24 cellular contexts compared by ENCODE assay signal in genomic region chr1:169360415-169360814, GRCh38. TPM values are rescaled to one million over a fixed set of nuclear protein-coding genes. Genes with fewer than 3 reads are reported as not detected.
DNase-seq lines count a peak whose midpoint lies in the region; FAIRE-seq and TF ChIP-seq lines count a peak whose summit lies in the region.
"Had no signal": no experiment of that assay in that cellular context is flagged by ENCODE, and none has a peak within 500 bp of the region (broad histone marks: within the 10 kb centered on the region; RNA-seq: fewer than 3 reads in every experiment).

No MANE protein-coding gene starts in this region.

- no peak overlapping the region for H3K4me3 Mint-ChIP-seq in activated CD4-positive, alpha-beta T cell treated with anti-CD3 and anti-CD28 coated beads, Interleukin-2, amount 10 ng/mL, durations not matched to agents 24 days and 14 days
- H3K4me3 Mint-ChIP-seq in astrocyte (ENCODE audit: unreplicated experiment) (no peak overlapping the region), neural crest cell (no peak overlapping the region)
- H3K4me3 Mint-ChIP-seq: CD4-positive, alpha-beta T cell had no signal

- H3K4me1 Mint-ChIP-seq in activated CD4-positive, alpha-beta T cell treated with anti-CD3 and anti-CD28 coated beads, Interleukin-2, amount 10 ng/mL, durations not matched to agents 24 days and 14 days, result peaks cover 28% of the 10 kb centered on the region
- peaks cover 23% of the 10 kb centered on the region for H3K4me1 Mint-ChIP-seq in astrocyte (ENCODE audit: low read depth, unreplicated experiment)
- peaks cover 9% of the 10 kb centered on the region for H3K4me1 Mint-ChIP-seq in neural crest cell

- no peak for TF ChIP-seq CTCF in astrocyte (IDR thresholded peaks at IDR 0.05; ENCODE audit: insufficient read depth, low read depth, low read length)
- no peak for TF ChIP-seq CTCF in neural crest cell (conservative IDR thresholded peaks at IDR 0.05)

- H3K27me3 ChIP-seq in astrocyte (ENCODE audit: insufficient read depth, low read length), result no peaks in the 10 kb centered on the region
- H3K27me3 ChIP-seq: BLaER1 treated with 17β-estradiol and CSF1 and Interleukin-3, amounts not matched to agents 10 nM and 100 nM; MG63; SJCRH30 had no signal

- no peak overlapping the region for H3K4me2 ChIP-seq in astrocyte (ENCODE audit: low read length)
- H3K4me2 ChIP-seq: A549; BLaER1 treated with 17β-estradiol and CSF1 and Interleukin-3, amounts not matched to agents 10 nM and 100 nM had no signal

- peak; percentile 53 for DNase-seq in activated CD4-positive, alpha-beta T cell treated with anti-CD3 and anti-CD28 coated beads, Interleukin-2, amount 10 ng/mL, durations not matched to agents 24 days and 14 days
- no peak for DNase-seq in activated CD4-positive, alpha-beta T cell treated with anti-CD3 and anti-CD28 coated beads for 4 hours
- DNase-seq in NCI-H69 (lab: John Stamatoyannopoulos, UW) (peak; percentile 9), astrocyte (ENCODE audit: low read depth) (no peak), neural crest cell (ENCODE audit: low read depth, low spot score) (no peak), GM12892 (ENCODE audit: insufficient read length) (no peak), NCI-H2196 treated with DMSO at 0.1 percent for 48 hours (lab: John Stamatoyannopoulos, UW; ENCODE audit: unreplicated experiment) (no peak)
- DNase-seq: AML-193; CD4-positive, alpha-beta T cell; COR-L47; DMS79; H7; KBM-7; MG63; NCI-H1417; NCI-H1694; NCI-H2029 treated with DMSO at 0.1 percent for 48 hours; NCI-H526; SJCRH30; T-helper 2 cell had no signal

- no peak overlapping the region for H3K4me3 ChIP-seq in astrocyte (ENCODE audit: insufficient read depth, low read depth, low read length)
- H3K4me3 ChIP-seq: A549; BLaER1 treated with 17β-estradiol and CSF1 and Interleukin-3, amounts not matched to agents 10 nM and 100 nM; MG63; SJCRH30 had no signal

- H3K4me1 ChIP-seq in astrocyte (ENCODE audit: insufficient read depth, low read length), result peaks cover 20% of the 10 kb centered on the region
- H3K4me1 ChIP-seq: SJCRH30 had no signal

- TF ChIP-seq POLR2A in GM12892 (IDR thresholded peaks at IDR 0.05; ENCODE audit: low read depth, low read length), result no peak

- no peaks in the 10 kb centered on the region for H3K27me3 Mint-ChIP-seq in activated CD4-positive, alpha-beta T cell treated with anti-CD3 and anti-CD28 coated beads, Interleukin-2, amount 10 ng/mL, durations not matched to agents 24 days and 14 days
- H3K27me3 Mint-ChIP-seq in astrocyte (ENCODE audit: low read depth, unreplicated experiment), result no peaks in the 10 kb centered on the region
- H3K27me3 Mint-ChIP-seq in neural crest cell (ENCODE audit: low read depth), result no peaks in the 10 kb centered on the region
- H3K27me3 Mint-ChIP-seq: CD4-positive, alpha-beta T cell had no signal

- H3K36me3 ChIP-seq in astrocyte (ENCODE audit: insufficient read depth, low read length), result no peaks in the 10 kb centered on the region
- H3K36me3 ChIP-seq: SJCRH30 had no signal

- FAIRE-seq in astrocyte (lab: Jason Lieb, UNC) (no peak), GM12892 (lab: Jason Lieb, UNC) (no peak)
- FAIRE-seq: A549, GM18507, RCC 7860 had no signal

- H3K36me3 Mint-ChIP-seq in activated CD4-positive, alpha-beta T cell treated with anti-CD3 and anti-CD28 coated beads, Interleukin-2, amount 10 ng/mL, durations not matched to agents 24 days and 14 days (ENCODE audit: low read depth), result peaks cover 11% of the 10 kb centered on the region
- peaks cover 1% of the 10 kb centered on the region for H3K36me3 Mint-ChIP-seq in astrocyte (ENCODE audit: low read depth, unreplicated experiment)
- H3K36me3 Mint-ChIP-seq in neural crest cell (ENCODE audit: low read depth), result peaks cover 9% of the 10 kb centered on the region

- no peaks in the 10 kb centered on the region for H3K9me3 ChIP-seq in astrocyte (ENCODE audit: insufficient read depth, low read depth, low read length)

- no peaks in the 10 kb centered on the region for H4K20me1 ChIP-seq in astrocyte (ENCODE audit: insufficient read depth, low read length)
- H4K20me1 ChIP-seq: BLaER1 treated with 17β-estradiol and CSF1 and Interleukin-3, amounts not matched to agents 10 nM and 100 nM had no signal

- peaks cover 6% of the 10 kb centered on the region for H3K9me3 Mint-ChIP-seq in activated CD4-positive, alpha-beta T cell treated with anti-CD3 and anti-CD28 coated beads, Interleukin-2, amount 10 ng/mL, durations not matched to agents 24 days and 14 days
- H3K9me3 Mint-ChIP-seq in astrocyte (ENCODE audit: unreplicated experiment) (no peaks in the 10 kb centered on the region), neural crest cell (peaks cover 6% of the 10 kb centered on the region)
- H3K9me3 Mint-ChIP-seq: CD4-positive, alpha-beta T cell had no signal

- peaks cover 36% of the 10 kb centered on the region for H3K79me2 ChIP-seq in astrocyte (ENCODE audit: insufficient read depth, low read length)

- H3K27ac Mint-ChIP-seq in activated CD4-positive, alpha-beta T cell treated with anti-CD3 and anti-CD28 coated beads, Interleukin-2, amount 10 ng/mL, durations not matched to agents 24 days and 14 days, result no peak overlapping the region
- H3K27ac Mint-ChIP-seq in astrocyte (ENCODE audit: unreplicated experiment) (peak overlapping the region; percentile 2), neural crest cell (ENCODE audit: unreplicated experiment) (peak overlapping the region; percentile 9)
- H3K27ac Mint-ChIP-seq: CD4-positive, alpha-beta T cell had no signal

- no peak overlapping the region for H3K27ac ChIP-seq in astrocyte (ENCODE audit: low read depth, low read length)
- H3K27ac ChIP-seq: A549; BLaER1 treated with 17β-estradiol and CSF1 and Interleukin-3, amounts not matched to agents 10 nM and 100 nM; SJCRH30 had no signal

- no peak overlapping the region for H3K9ac ChIP-seq in astrocyte (ENCODE audit: low read length)
- H3K9ac ChIP-seq: BLaER1 treated with 17β-estradiol and CSF1 and Interleukin-3, amounts not matched to agents 10 nM and 100 nM had no signal

- intact Hi-C loops in activated CD4-positive, alpha-beta T cell treated with anti-CD3 and anti-CD28 coated beads, Interleukin-2, amount 10 ng/mL, durations not matched to agents 24 days and 14 days (cut with micrococcal nuclease), result loop anchor here (10.0 kb wide), 2 partner anchors 896 to 956 kb away; no protein-coding TSS in a partner anchor

- no peak overlapping the region for H2AFZ ChIP-seq in astrocyte (ENCODE audit: low read depth, low read length)

RNA-seq across cellular contexts. Expression of gene NME7, which starts 7.2 kb away (rescaled TPM):
- 10.6 and 13.8 TPM in 2 replicates for total RNA-seq in activated CD4-positive, alpha-beta T cell treated with anti-CD3 and anti-CD28 coated beads, Interleukin-2, amount 10 ng/mL, durations not matched to agents 24 days and 14 days
- total RNA-seq in astrocyte, result 21.2 and 30.8 TPM in 2 replicates
- 25.7 and 28.6 TPM in 2 replicates for total RNA-seq in neural crest cell
- polyA plus RNA-seq in GM12892 (2012; ENCODE audit: missing spikeins), result 21.9 TPM

RNA-seq across cellular contexts. Expression of gene BLZF1, which starts 7.6 kb away (rescaled TPM):
- 11.2 and 11.3 TPM in 2 replicates for total RNA-seq in activated CD4-positive, alpha-beta T cell treated with anti-CD3 and anti-CD28 coated beads, Interleukin-2, amount 10 ng/mL, durations not matched to agents 24 days and 14 days
- total RNA-seq in astrocyte (52.0 and 55.1 TPM in 2 replicates), neural crest cell (14.2 and 14.7 TPM in 2 replicates)
- 8.3 TPM for polyA plus RNA-seq in GM12892 (2012; ENCODE audit: missing spikeins)

Comparison
In these comparisons a context has a peak if more than half of its experiments do, and no peak if none do; other contexts are left out.
1. DNase-seq: peak in activated CD4-positive, alpha-beta T cell treated with anti-CD3 and anti-CD28 coated beads, Interleukin-2, amount 10 ng/mL, durations not matched to agents 24 days and 14 days (single experiment) and NCI-H69 (single experiment); none in activated CD4-positive, alpha-beta T cell treated with anti-CD3 and anti-CD28 coated beads for 4 hours (0 of 2), astrocyte (single experiment), neural crest cell (single experiment), GM12892 (single experiment) and NCI-H2196 treated with DMSO at 0.1 percent for 48 hours (single experiment).